Comparison of ENCODE assay signal across 25 cellular contexts in the genomic region with DNA sequence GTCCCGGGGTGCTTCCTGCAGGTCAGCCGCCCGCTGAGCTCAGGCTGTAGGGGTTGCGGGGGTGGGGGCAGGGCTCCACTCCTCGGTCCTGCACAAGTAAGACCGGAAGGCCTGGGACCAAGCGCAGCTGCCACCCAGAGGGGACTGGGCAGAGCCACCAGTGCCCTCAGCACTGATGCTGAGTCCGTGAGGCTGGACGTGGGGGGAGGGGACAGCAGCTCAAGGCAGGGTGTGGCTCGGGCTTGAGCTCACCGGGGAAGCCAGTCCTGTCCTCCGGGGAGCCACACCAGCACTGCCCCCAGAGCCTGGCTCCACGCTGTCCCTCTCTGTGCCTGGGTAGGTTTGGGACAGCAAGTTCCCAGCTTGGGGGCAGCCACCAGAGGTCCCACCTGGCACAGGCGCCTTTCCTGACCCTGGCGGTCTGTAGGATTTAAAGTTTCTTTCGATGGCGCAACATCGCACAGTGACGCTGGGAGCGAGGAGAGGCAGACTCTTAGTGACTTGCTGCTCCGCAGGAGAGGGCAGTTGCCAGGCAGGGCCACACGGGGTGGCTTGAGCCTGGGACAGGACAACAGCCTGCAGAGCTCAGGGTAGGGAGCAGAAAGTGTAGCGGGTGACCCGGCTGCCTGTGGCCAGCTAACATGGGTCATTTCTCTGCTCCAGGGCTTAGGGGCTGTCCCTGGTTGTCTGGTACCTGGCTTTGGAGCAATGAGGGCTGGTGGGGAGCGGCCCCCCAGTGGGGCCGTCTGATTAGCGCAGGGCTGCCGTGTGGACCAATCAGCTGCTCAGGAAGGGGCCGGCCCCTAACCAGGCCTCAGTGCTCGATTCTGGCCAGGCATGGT. TPM values are rescaled to one million over a fixed set of nuclear protein-coding genes. Genes with fewer than 3 reads are reported as not detected.
A peak's percentile ranks its signal among the peaks of the same experiment; 100 is the strongest.
DNase-seq lines count a peak whose midpoint lies in the region; ATAC-seq and TF ChIP-seq lines count a peak whose summit lies in the region.
"Had no signal": no experiment of that assay in that cellular context is flagged by ENCODE, and none has a peak within 500 bp of the region (broad histone marks: within the 10 kb centered on the region; RNA-seq: fewer than 3 reads in every experiment).

No MANE protein-coding gene starts in this region.

- no peaks in the 10 kb centered on the region for H3K36me3 ChIP-seq in lower lobe of right lung
- no peaks in the 10 kb centered on the region for H3K36me3 ChIP-seq in upper lobe of right lung
- H3K36me3 ChIP-seq in colonic mucosa: no peaks in the 10 kb centered on the region
- no peaks in the 10 kb centered on the region for H3K36me3 ChIP-seq in spleen
- H3K36me3 ChIP-seq: tibial artery had no signal

- 67 to 84% (median 75%) methylated on average over 20 to 30 of the region's 30 CpGs for WGBS in spleen, 5 donors

- H3K9me3 Mint-ChIP-seq in activated CD8-positive, alpha-beta memory T cell treated with anti-CD3 and anti-CD28 coated beads, Interleukin-2, amount 10 ng/mL, durations not matched to agents 7 days and 5 days (ENCODE audit: low read depth): no peaks in the 10 kb centered on the region
- H3K9me3 Mint-ChIP-seq: activated CD4-positive, alpha-beta T cell treated with anti-CD3 and anti-CD28 coated beads, Interleukin-2, amount 10 ng/mL, durations not matched to agents 24 days and 14 days; CD8-positive, alpha-beta T cell; neural crest cell; stimulated activated naive B cell treated with anti-CD40 and anti-IgM and Interleukin-4, amounts not matched to agents 10 μg/mL and 1 μg/mL and 100 μg/mL, for 72 hours had no signal

- H3K9ac ChIP-seq in colonic mucosa (ENCODE audit: low read depth in 2 of 2, low read length in 2 of 2): no peak overlapping the region

- peak; percentile 33 for DNase-seq in activated CD8-positive, alpha-beta memory T cell treated with anti-CD3 and anti-CD28 coated beads for 24 hours
- no peak for DNase-seq in activated CD8-positive, alpha-beta memory T cell treated with anti-CD3 and anti-CD28 coated beads, Interleukin-2, amount 50 U/mL, for 4 hours
- peak; percentile 36 for DNase-seq in activated CD8-positive, alpha-beta memory T cell treated with anti-CD3 and anti-CD28 coated beads, Interleukin-2, amount 10 ng/mL, durations not matched to agents 7 days and 5 days
- DNase-seq in lower lobe of right lung: peak; percentile 36
- DNase-seq in upper lobe of right lung: peak; percentile 60
- DNase-seq in colonic mucosa: no peak
- DNase-seq in spleen: no peak
- DNase-seq: activated CD4-positive, alpha-beta T cell treated with anti-CD3 and anti-CD28 coated beads, Interleukin-2, amount 10 ng/mL, durations not matched to agents 24 days and 14 days; CD8-positive, alpha-beta T cell; cortex of kidney; foreskin keratinocyte; midbrain; NCI-H1105 treated with DMSO at 0.1 percent for 48 hours; NCI-H2171; NCI-H774; stimulated activated naive B cell treated with anti-CD40 and anti-IgM and Interleukin-4, amounts not matched to agents 10 μg/mL and 1 μg/mL and 100 μg/mL, for 72 hours had no signal

- H3K27ac ChIP-seq in lower lobe of right lung (no peak overlapping the region), upper lobe of right lung (no peak overlapping the region), colonic mucosa (no peak overlapping the region), spleen (no peak overlapping the region)
- H3K27ac ChIP-seq: epithelial cell of prostate, foreskin keratinocyte, tibial artery had no signal

- intact Hi-C loops in lower lobe of right lung (cut with DNase I) (no loop called here), upper lobe of right lung (cut with DNase I) (no loop called here), colonic mucosa (cut with DNase I) (no loop called here), spleen (cut with DNase I; ENCODE audit: low total_unique reads) (no loop called here)

- CTCF ChIA-PET in activated CD8-positive, alpha-beta memory T cell treated with anti-CD3 and anti-CD28 coated beads, Interleukin-2, amount 10 ng/mL, durations not matched to agents 7 days and 5 days (lab: Charles Lee): no interaction called here

- no peak for ATAC-seq in activated CD8-positive, alpha-beta memory T cell treated with anti-CD3 and anti-CD28 coated beads, Interleukin-2, amount 10 ng/mL, durations not matched to agents 7 days and 5 days
- ATAC-seq in lower lobe of right lung (peak; percentile 14 to 19), upper lobe of right lung (peak; percentile 7), GM21528 (IDR thresholded peaks at IDR 0.05; ENCODE audit: low FRiP score, unreplicated experiment) (no peak)
- ATAC-seq: CD8-positive, alpha-beta T cell; foreskin keratinocyte; stimulated activated naive B cell treated with anti-CD40 and anti-IgM and Interleukin-4, amounts not matched to agents 10 μg/mL and 1 μg/mL and 100 μg/mL, for 72 hours had no signal

- H3K4me3 Mint-ChIP-seq in activated CD8-positive, alpha-beta memory T cell treated with anti-CD3 and anti-CD28 coated beads, Interleukin-2, amount 10 ng/mL, durations not matched to agents 7 days and 5 days: no peak overlapping the region
- H3K4me3 Mint-ChIP-seq: activated CD4-positive, alpha-beta T cell treated with anti-CD3 and anti-CD28 coated beads, Interleukin-2, amount 10 ng/mL, durations not matched to agents 24 days and 14 days; activated naive CD8-positive, alpha-beta T cell; CD8-positive, alpha-beta T cell; neural crest cell; stimulated activated naive B cell treated with anti-CD40 and anti-IgM and Interleukin-4, amounts not matched to agents 10 μg/mL and 1 μg/mL and 100 μg/mL, for 72 hours had no signal

- H3K4me1 ChIP-seq in lower lobe of right lung (no peaks in the 10 kb centered on the region), upper lobe of right lung (no peaks in the 10 kb centered on the region), colonic mucosa (no peaks in the 10 kb centered on the region), spleen (peaks cover 0 to 9% (median 0%) of the 10 kb centered on the region in 6 donors)
- H3K4me1 ChIP-seq: foreskin keratinocyte, tibial artery had no signal

- peaks cover 29% of the 10 kb centered on the region for H3K4me1 Mint-ChIP-seq in activated CD8-positive, alpha-beta memory T cell treated with anti-CD3 and anti-CD28 coated beads, Interleukin-2, amount 10 ng/mL, durations not matched to agents 7 days and 5 days
- H3K4me1 Mint-ChIP-seq: activated CD4-positive, alpha-beta T cell treated with anti-CD3 and anti-CD28 coated beads, Interleukin-2, amount 10 ng/mL, durations not matched to agents 24 days and 14 days; stimulated activated naive B cell treated with anti-CD40 and anti-IgM and Interleukin-4, amounts not matched to agents 10 μg/mL and 1 μg/mL and 100 μg/mL, for 72 hours had no signal

- peaks cover 2% of the 10 kb centered on the region for H3K27me3 Mint-ChIP-seq in activated CD8-positive, alpha-beta memory T cell treated with anti-CD3 and anti-CD28 coated beads, Interleukin-2, amount 10 ng/mL, durations not matched to agents 7 days and 5 days
- H3K27me3 Mint-ChIP-seq: activated CD4-positive, alpha-beta T cell treated with anti-CD3 and anti-CD28 coated beads, Interleukin-2, amount 10 ng/mL, durations not matched to agents 24 days and 14 days had no signal

- H3K9me3 ChIP-seq in lower lobe of right lung (no peaks in the 10 kb centered on the region), upper lobe of right lung (no peaks in the 10 kb centered on the region), colonic mucosa (no peaks in the 10 kb centered on the region), spleen (no peaks in the 10 kb centered on the region)

- no peak for TF ChIP-seq POLR2A in spleen (IDR thresholded peaks at IDR 0.05)

- peaks cover 21% of the 10 kb centered on the region for H3K27me3 ChIP-seq in lower lobe of right lung (ENCODE audit: low read depth)
- peaks cover 8% of the 10 kb centered on the region for H3K27me3 ChIP-seq in upper lobe of right lung
- no peaks in the 10 kb centered on the region for H3K27me3 ChIP-seq in colonic mucosa
- peaks cover 0 to 53% (median 5%) of the 10 kb centered on the region in 7 donors for H3K27me3 ChIP-seq in spleen (replicated peaks in 1 of 7)
- H3K27me3 ChIP-seq: foreskin keratinocyte had no signal

- H3K36me3 Mint-ChIP-seq in activated CD8-positive, alpha-beta memory T cell treated with anti-CD3 and anti-CD28 coated beads, Interleukin-2, amount 10 ng/mL, durations not matched to agents 7 days and 5 days: peaks cover 4% of the 10 kb centered on the region
- H3K36me3 Mint-ChIP-seq: activated naive CD8-positive, alpha-beta T cell; CD8-positive, alpha-beta T cell; stimulated activated naive B cell treated with anti-CD40 and anti-IgM and Interleukin-4, amounts not matched to agents 10 μg/mL and 1 μg/mL and 100 μg/mL, for 72 hours had no signal

- H3K4me3 ChIP-seq in lower lobe of right lung (no peak overlapping the region), upper lobe of right lung (no peak overlapping the region), colonic mucosa (no peak overlapping the region), spleen (no peak overlapping the region)
- H3K4me3 ChIP-seq: tibial artery had no signal

- no peak overlapping the region for H3K27ac Mint-ChIP-seq in activated CD8-positive, alpha-beta memory T cell treated with anti-CD3 and anti-CD28 coated beads, Interleukin-2, amount 10 ng/mL, durations not matched to agents 7 days and 5 days
- H3K27ac Mint-ChIP-seq: activated CD4-positive, alpha-beta T cell treated with anti-CD3 and anti-CD28 coated beads, Interleukin-2, amount 10 ng/mL, durations not matched to agents 24 days and 14 days; activated naive CD8-positive, alpha-beta T cell; CD8-positive, alpha-beta T cell; stimulated activated naive B cell treated with anti-CD40 and anti-IgM and Interleukin-4, amounts not matched to agents 10 μg/mL and 1 μg/mL and 100 μg/mL, for 72 hours had no signal

- TF ChIP-seq CTCF in lower lobe of right lung (IDR thresholded peaks at IDR 0.05) (no peak), upper lobe of right lung (IDR thresholded peaks at IDR 0.05) (no peak), colonic mucosa (IDR thresholded peaks at IDR 0.05) (no peak), spleen (IDR thresholded peaks at IDR 0.05 in 8 of 11, conservative IDR thresholded peaks at IDR 0.05 in 3 of 11) (no peak)

RNA-seq across cellular contexts. Expression of a gene that starts 5.7 kb away (rescaled TPM):
- total RNA-seq in activated CD8-positive, alpha-beta memory T cell treated with anti-CD3 and anti-CD28 coated beads, Interleukin-2, amount 10 ng/mL, durations not matched to agents 7 days and 5 days: not detected
- not detected for total RNA-seq in lower lobe of right lung
- total RNA-seq in upper lobe of right lung: not detected
- not detected for total RNA-seq in colonic mucosa
- not detected for total RNA-seq in spleen
- under 1 TPM in 1 of 3 donors, not detected in 2; 0.09 TPM for polyA plus RNA-seq in spleen
- total RNA-seq: activated CD4-positive, alpha-beta T cell treated with anti-CD3 and anti-CD28 coated beads, Interleukin-2, amount 10 ng/mL, durations not matched to agents 24 days and 14 days; CD8-positive, alpha-beta T cell; Daoy; foreskin keratinocyte; LHCN-M2; neural crest cell; renal cortical epithelial cell had no signal
- polyA plus RNA-seq: AG04450, foreskin keratinocyte had no signal

RNA-seq across cellular contexts. Expression of a gene that starts 19.0 kb away (rescaled TPM):
- not detected for total RNA-seq in activated CD8-positive, alpha-beta memory T cell treated with anti-CD3 and anti-CD28 coated beads, Interleukin-2, amount 10 ng/mL, durations not matched to agents 7 days and 5 days
- total RNA-seq in lower lobe of right lung: not detected
- total RNA-seq in upper lobe of right lung: not detected
- not detected for total RNA-seq in colonic mucosa
- total RNA-seq in spleen: under 1 TPM in 1 of 7 donors, not detected in 6; 0.40 TPM
- not detected for polyA plus RNA-seq in spleen
- total RNA-seq: activated CD4-positive, alpha-beta T cell treated with anti-CD3 and anti-CD28 coated beads, Interleukin-2, amount 10 ng/mL, durations not matched to agents 24 days and 14 days; CD8-positive, alpha-beta T cell; Daoy; foreskin keratinocyte; LHCN-M2; neural crest cell; renal cortical epithelial cell had no signal
- polyA plus RNA-seq: AG04450, foreskin keratinocyte had no signal

RNA-seq across cellular contexts. Expression of a gene that starts 26.5 kb away (rescaled TPM):
- total RNA-seq in activated CD8-positive, alpha-beta memory T cell treated with anti-CD3 and anti-CD28 coated beads, Interleukin-2, amount 10 ng/mL, durations not matched to agents 7 days and 5 days: 10 to 100 TPM; 34.7 to 38.0 TPM
- 21.9 TPM for total RNA-seq in lower lobe of right lung
- total RNA-seq in upper lobe of right lung: 23.0 TPM
- total RNA-seq in colonic mucosa: 10 to 100 TPM; 35.9 to 61.1 TPM
- total RNA-seq in spleen: 10 to 100 TPM; 19.2 to 34.1 (median 24.1) TPM
- polyA plus RNA-seq in spleen: 10 to 100 TPM; 29.8 to 40.6 (median 34.5) TPM

RNA-seq across cellular contexts. Expression of a gene that starts 34.6 kb away (rescaled TPM):
- not detected for total RNA-seq in activated CD8-positive, alpha-beta memory T cell treated with anti-CD3 and anti-CD28 coated beads, Interleukin-2, amount 10 ng/mL, durations not matched to agents 7 days and 5 days
- not detected for total RNA-seq in lower lobe of right lung
- total RNA-seq in upper lobe of right lung: not detected
- total RNA-seq in colonic mucosa: not detected
- not detected for total RNA-seq in spleen
- polyA plus RNA-seq in spleen: not detected
- total RNA-seq: activated CD4-positive, alpha-beta T cell treated with anti-CD3 and anti-CD28 coated beads, Interleukin-2, amount 10 ng/mL, durations not matched to agents 24 days and 14 days; CD8-positive, alpha-beta T cell; Daoy; foreskin keratinocyte; LHCN-M2; neural crest cell; renal cortical epithelial cell had no signal
- polyA plus RNA-seq: AG04450, foreskin keratinocyte had no signal

RNA-seq across cellular contexts. Expression of a gene that starts 47.4 kb away (rescaled TPM):
- under 1 TPM; 0.18 to 0.28 TPM for total RNA-seq in activated CD8-positive, alpha-beta memory T cell treated with anti-CD3 and anti-CD28 coated beads, Interleukin-2, amount 10 ng/mL, durations not matched to agents 7 days and 5 days
- total RNA-seq in lower lobe of right lung (22.8 TPM), upper lobe of right lung (27.5 TPM), colonic mucosa (10 to 100 TPM; 18.9 to 19.7 TPM), spleen (10 to 100 TPM in 2 of 7 donors, 1 to 10 TPM in 5; 6.7 to 18.7 (median 9.7) TPM)
- polyA plus RNA-seq in spleen: 1 to 10 TPM; 1.8 to 4.5 (median 2.3) TPM

Comparison
In these comparisons a context has a peak if more than half of its experiments do, and no peak if none do; other contexts are left out.
1. DNase-seq: peak in activated CD8-positive, alpha-beta memory T cell treated with anti-CD3 and anti-CD28 coated beads for 24 hours (single experiment), activated CD8-positive, alpha-beta memory T cell treated with anti-CD3 and anti-CD28 coated beads, Interleukin-2, amount 10 ng/mL, durations not matched to agents 7 days and 5 days (single experiment), lower lobe of right lung (single experiment) and upper lobe of right lung (single experiment); none in activated CD8-positive, alpha-beta memory T cell treated with anti-CD3 and anti-CD28 coated beads, Interleukin-2, amount 50 U/mL, for 4 hours (single experiment), colonic mucosa (single experiment) and spleen (single experiment).
2. ATAC-seq: peak in lower lobe of right lung (2 of 2) and upper lobe of right lung (single experiment); none in activated CD8-positive, alpha-beta memory T cell treated with anti-CD3 and anti-CD28 coated beads, Interleukin-2, amount 10 ng/mL, durations not matched to agents 7 days and 5 days (single experiment) and GM21528 (single experiment).